In the genomic region with DNA sequence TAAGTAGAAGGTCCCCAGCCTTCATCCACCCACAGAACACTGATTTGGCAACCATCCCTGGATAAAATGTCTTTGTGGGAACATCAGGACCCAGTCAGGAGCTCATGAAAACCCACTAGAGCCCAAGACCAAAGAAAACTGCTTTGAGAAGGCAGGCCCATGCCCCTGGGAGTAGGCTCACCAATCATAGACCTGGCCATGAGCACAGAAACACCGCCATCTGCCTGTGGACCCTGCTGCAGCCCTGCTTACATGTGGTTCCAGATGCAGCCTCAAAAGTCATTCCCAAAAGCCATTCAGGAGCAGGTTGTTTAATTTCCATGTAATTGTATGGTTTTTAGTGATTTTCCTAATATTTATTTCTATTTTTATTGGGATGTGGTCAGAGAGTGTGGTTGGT, we compare ENCODE assay signal across 4 cellular contexts. TPM values are rescaled to one million over a fixed set of nuclear protein-coding genes. Genes with fewer than 3 reads are reported as not detected.
"Had no signal": no experiment of that assay in that cellular context is flagged by ENCODE, and none has a peak within 500 bp of the region (broad histone marks: within the 10 kb centered on the region; RNA-seq: fewer than 3 reads in every experiment).

No MANE protein-coding gene starts in this region.

RNA-seq across cellular contexts. Expression of gene DEFB131A, which starts 10.9 kb away (rescaled TPM):
- total RNA-seq: GM23248, H1, HT-29, IMR-90 had no signal
- polyA plus RNA-seq: GM23248, H1, IMR-90 had no signal
